8 cellular contexts compared by ENCODE assay signal in the genomic region with DNA sequence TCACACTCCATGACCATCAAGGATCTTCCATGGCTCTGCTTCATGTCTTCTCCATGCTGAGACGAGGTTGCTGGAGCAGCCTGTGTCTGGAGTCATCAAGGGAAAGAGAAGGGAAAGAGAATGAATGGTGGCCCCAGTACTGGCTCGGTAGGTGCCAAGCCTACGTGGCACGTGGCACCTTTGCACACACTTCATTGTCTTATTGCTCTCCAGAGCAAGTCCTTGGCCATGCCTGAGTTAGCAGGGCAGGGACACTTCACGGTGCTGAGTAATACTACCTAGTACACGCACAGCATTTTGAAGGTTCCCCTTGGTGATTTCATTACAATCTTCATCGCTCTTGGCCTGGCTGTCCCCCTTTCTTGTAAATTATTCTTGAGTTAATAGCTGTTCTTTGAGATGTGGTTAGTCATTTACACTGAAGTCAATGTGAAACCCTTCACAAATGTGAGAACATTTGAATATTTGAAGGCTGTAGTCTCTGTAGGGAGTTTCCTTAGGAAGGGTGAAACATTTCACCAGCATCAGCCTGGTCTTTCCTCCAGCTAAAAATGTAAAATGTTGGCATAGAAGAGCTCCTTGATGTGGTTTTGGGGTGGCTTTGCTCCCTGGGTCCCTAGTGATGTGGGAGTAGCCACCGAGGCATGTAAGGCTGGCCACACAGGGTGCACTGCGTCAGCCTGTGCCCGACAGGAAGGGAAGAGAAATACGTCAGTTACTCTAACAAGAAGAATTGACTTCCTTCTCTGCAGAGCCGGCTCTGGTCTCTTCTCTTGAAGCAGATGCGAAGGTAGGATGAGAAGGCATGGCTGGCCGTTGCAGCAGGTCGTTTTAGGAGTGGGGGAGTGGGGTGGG. TPM values are rescaled to one million over a fixed set of nuclear protein-coding genes. Genes with fewer than 3 reads are reported as not detected.
DNase-seq lines count a peak whose midpoint lies in the region; ATAC-seq and TF ChIP-seq lines count a peak whose summit lies in the region.

A gene with protein sequence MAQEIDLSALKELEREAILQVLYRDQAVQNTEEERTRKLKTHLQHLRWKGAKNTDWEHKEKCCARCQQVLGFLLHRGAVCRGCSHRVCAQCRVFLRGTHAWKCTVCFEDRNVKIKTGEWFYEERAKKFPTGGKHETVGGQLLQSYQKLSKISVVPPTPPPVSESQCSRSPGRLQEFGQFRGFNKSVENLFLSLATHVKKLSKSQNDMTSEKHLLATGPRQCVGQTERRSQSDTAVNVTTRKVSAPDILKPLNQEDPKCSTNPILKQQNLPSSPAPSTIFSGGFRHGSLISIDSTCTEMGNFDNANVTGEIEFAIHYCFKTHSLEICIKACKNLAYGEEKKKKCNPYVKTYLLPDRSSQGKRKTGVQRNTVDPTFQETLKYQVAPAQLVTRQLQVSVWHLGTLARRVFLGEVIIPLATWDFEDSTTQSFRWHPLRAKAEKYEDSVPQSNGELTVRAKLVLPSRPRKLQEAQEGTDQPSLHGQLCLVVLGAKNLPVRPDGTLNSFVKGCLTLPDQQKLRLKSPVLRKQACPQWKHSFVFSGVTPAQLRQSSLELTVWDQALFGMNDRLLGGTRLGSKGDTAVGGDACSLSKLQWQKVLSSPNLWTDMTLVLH (plus strand): TSS at position 766 of the 855 bp plus-strand sequence. CDS start 13,215 bp downstream, outside the sequence.

- H3K27ac ChIP-seq in effector memory CD4-positive, alpha-beta T cell (ENCODE audit: insufficient read depth, low read length, poor library complexity, severe bottlenecking), result peak within 1 kb of the TSS; percentile 80
- H3K27ac ChIP-seq in parathyroid adenoma (peak within 1 kb of the TSS; percentile 13), upper lobe of right lung (peak within 1 kb of the TSS; percentile 76), RWPE1 (no peak within 1 kb of the TSS)

- no peak within 1 kb of the TSS for H3K9ac ChIP-seq in Loucy (ENCODE audit: low read depth, low read length, poor library complexity, severe bottlenecking)
- no peak within 1 kb of the TSS for H3K9ac ChIP-seq in parathyroid adenoma

- peaks cover 77% of the 10 kb centered on the region for H3K27me3 ChIP-seq in Loucy (ENCODE audit: insufficient read depth, low read length, poor library complexity, severe bottlenecking)
- no peaks in the 10 kb centered on the region for H3K27me3 ChIP-seq in effector memory CD4-positive, alpha-beta T cell (replicated peaks; ENCODE audit: control insufficient read depth, insufficient read depth, low read length, poor library complexity, severe bottlenecking)
- no peaks in the 10 kb centered on the region for H3K27me3 ChIP-seq in parathyroid adenoma (ENCODE audit: control insufficient read depth, insufficient read depth, low read length)
- H3K27me3 ChIP-seq in upper lobe of right lung, result no peaks in the 10 kb centered on the region

- POLR2A ChIA-PET in activated CD4-positive, alpha-beta T cell treated with anti-CD3 and anti-CD28 coated beads, Interleukin-2, amount 10 ng/mL, durations not matched to agents 7 days and 5 days (lab: Charles Lee), result interaction anchor here (0.5 to 1.1 kb wide), 2 partner anchors 40 to 42 kb away, joined by 3 to 5 read pairs; no protein-coding TSS in a partner anchor
- POLR2A ChIA-PET in RWPE1 (lab: Yijun Ruan, JAX; ENCODE audit: low non-redundant PET), result no interaction called here

- H4K20me1 ChIP-seq in Loucy (ENCODE audit: insufficient read depth, low read length, poor library complexity, severe bottlenecking), result no peaks in the 10 kb centered on the region

- no peaks in the 10 kb centered on the region for H3K9me3 Mint-ChIP-seq in activated CD4-positive, alpha-beta T cell treated with anti-CD3 and anti-CD28 coated beads, Interleukin-2, amount 10 ng/mL, durations not matched to agents 7 days and 5 days

- H3K4me2 ChIP-seq in Loucy (ENCODE audit: low read depth, low read length, poor library complexity, severe bottlenecking) (peak within 1 kb of the TSS; percentile 54), parathyroid adenoma (ENCODE audit: low read length) (no peak within 1 kb of the TSS)

- peak; percentile 57 for ATAC-seq in GM21717 (IDR thresholded peaks at IDR 0.05; ENCODE audit: unreplicated experiment)
- peak; percentile 70 for ATAC-seq in upper lobe of right lung

- CTCF ChIA-PET in activated CD4-positive, alpha-beta T cell treated with anti-CD3 and anti-CD28 coated beads, Interleukin-2, amount 10 ng/mL, durations not matched to agents 7 days and 5 days (lab: Charles Lee), result interaction anchor here (0.6 to 2.9 kb wide), 6 partner anchors 10 to 435 kb away, joined by 3 to 13 read pairs (median 4); no protein-coding TSS in a partner anchor
- CTCF ChIA-PET in RWPE1 (lab: Yijun Ruan, JAX), result no interaction called here

- no peaks in the 10 kb centered on the region for H3F3A ChIP-seq in Loucy (ENCODE audit: low read depth)

- intact Hi-C loops in upper lobe of right lung (cut with DNase I), result no loop called here

- H3K36me3 Mint-ChIP-seq in activated CD4-positive, alpha-beta T cell treated with anti-CD3 and anti-CD28 coated beads, Interleukin-2, amount 10 ng/mL, durations not matched to agents 7 days and 5 days (ENCODE audit: low read depth), result peaks cover 26% of the 10 kb centered on the region

- H3K9me3 ChIP-seq in Loucy (ENCODE audit: insufficient read depth, low read depth, low read length) (no peaks in the 10 kb centered on the region), parathyroid adenoma (ENCODE audit: control insufficient read depth, low read length) (no peaks in the 10 kb centered on the region), upper lobe of right lung (no peaks in the 10 kb centered on the region)
- no peaks in the 10 kb centered on the region for H3K9me3 ChIP-seq in effector memory CD4-positive, alpha-beta T cell (ENCODE audit: control insufficient read depth, low read length)

- TF ChIP-seq CTCF in Loucy (conservative IDR thresholded peaks at IDR 0.05; ENCODE audit: low read length) (no peak), parathyroid adenoma (IDR thresholded peaks at IDR 0.05) (no peak), upper lobe of right lung (IDR thresholded peaks at IDR 0.05) (no peak), RWPE1 (conservative IDR thresholded peaks at IDR 0.05; ENCODE audit: low read depth) (no peak)

- no peaks in the 10 kb centered on the region for H3K9me2 ChIP-seq in Loucy (replicated peaks; ENCODE audit: low read depth, low read length)

- no peaks in the 10 kb centered on the region for H3K79me2 ChIP-seq in Loucy (ENCODE audit: insufficient read depth, low read length)
- H3K79me2 ChIP-seq in parathyroid adenoma, result no peaks in the 10 kb centered on the region

- peak; percentile 66 for DNase-seq in EH (ENCODE audit: low read depth)
- peak; percentile 84 for DNase-seq in activated CD4-positive, alpha-beta T cell treated with anti-CD3 and anti-CD28 coated beads, Interleukin-2, amount 10 ng/mL, durations not matched to agents 7 days and 5 days
- peak; percentile 75 to 87 (median 75) for DNase-seq in effector memory CD4-positive, alpha-beta T cell
- DNase-seq in upper lobe of right lung, result peak; percentile 78
- DNase-seq in RWPE1 (ENCODE audit: low spot score), result no peak

- peak within 1 kb of the TSS; percentile 96 for H3K27ac Mint-ChIP-seq in activated CD4-positive, alpha-beta T cell treated with anti-CD3 and anti-CD28 coated beads, Interleukin-2, amount 10 ng/mL, durations not matched to agents 7 days and 5 days

- H3K36me3 ChIP-seq in Loucy (ENCODE audit: insufficient read depth, low read length) (no peaks in the 10 kb centered on the region), parathyroid adenoma (ENCODE audit: control insufficient read depth, insufficient read depth, low read length) (no peaks in the 10 kb centered on the region), upper lobe of right lung (no peaks in the 10 kb centered on the region)
- no peaks in the 10 kb centered on the region for H3K36me3 ChIP-seq in effector memory CD4-positive, alpha-beta T cell (ENCODE audit: control insufficient read depth, insufficient read depth, low read length)

- no peaks in the 10 kb centered on the region for H3K27me3 Mint-ChIP-seq in activated CD4-positive, alpha-beta T cell treated with anti-CD3 and anti-CD28 coated beads, Interleukin-2, amount 10 ng/mL, durations not matched to agents 7 days and 5 days

- H2AFZ ChIP-seq in Loucy (ENCODE audit: low read length) (peak within 1 kb of the TSS; percentile 59), parathyroid adenoma (peak within 1 kb of the TSS; percentile 41)

- peak within 1 kb of the TSS; percentile 27 for H3K4me3 ChIP-seq in Loucy (ENCODE audit: low read length, poor library complexity, severe bottlenecking)
- H3K4me3 ChIP-seq in effector memory CD4-positive, alpha-beta T cell (ENCODE audit: insufficient read depth, low read depth, low read length, poor library complexity, severe bottlenecking), result peak within 1 kb of the TSS; percentile 22
- H3K4me3 ChIP-seq in parathyroid adenoma (ENCODE audit: low read depth, low read length), result no peak within 1 kb of the TSS
- peak within 1 kb of the TSS; percentile 12 for H3K4me3 ChIP-seq in upper lobe of right lung

- H3K4me1 ChIP-seq in Loucy (ENCODE audit: insufficient read depth, low read length, poor library complexity, severe bottlenecking) (peaks cover 24% of the 10 kb centered on the region), parathyroid adenoma (peaks cover 9% of the 10 kb centered on the region), upper lobe of right lung (peaks cover 35% of the 10 kb centered on the region)
- peaks cover 52% of the 10 kb centered on the region for H3K4me1 ChIP-seq in effector memory CD4-positive, alpha-beta T cell (ENCODE audit: control insufficient read depth, insufficient read depth, low read length, poor library complexity, severe bottlenecking)

- H3K4me1 Mint-ChIP-seq in activated CD4-positive, alpha-beta T cell treated with anti-CD3 and anti-CD28 coated beads, Interleukin-2, amount 10 ng/mL, durations not matched to agents 7 days and 5 days, result peaks cover 78% of the 10 kb centered on the region

- peak within 1 kb of the TSS; percentile 73 for H3K4me3 Mint-ChIP-seq in activated CD4-positive, alpha-beta T cell treated with anti-CD3 and anti-CD28 coated beads, Interleukin-2, amount 10 ng/mL, durations not matched to agents 7 days and 5 days

RNA-seq across cellular contexts. Expression of the gene that starts here (rescaled TPM):
- 10 to 100 TPM; 25.8 to 26.9 TPM for total RNA-seq in activated CD4-positive, alpha-beta T cell treated with anti-CD3 and anti-CD28 coated beads, Interleukin-2, amount 10 ng/mL, durations not matched to agents 7 days and 5 days
- total RNA-seq in upper lobe of right lung, result 8.7 TPM
